In the genomic region with DNA sequence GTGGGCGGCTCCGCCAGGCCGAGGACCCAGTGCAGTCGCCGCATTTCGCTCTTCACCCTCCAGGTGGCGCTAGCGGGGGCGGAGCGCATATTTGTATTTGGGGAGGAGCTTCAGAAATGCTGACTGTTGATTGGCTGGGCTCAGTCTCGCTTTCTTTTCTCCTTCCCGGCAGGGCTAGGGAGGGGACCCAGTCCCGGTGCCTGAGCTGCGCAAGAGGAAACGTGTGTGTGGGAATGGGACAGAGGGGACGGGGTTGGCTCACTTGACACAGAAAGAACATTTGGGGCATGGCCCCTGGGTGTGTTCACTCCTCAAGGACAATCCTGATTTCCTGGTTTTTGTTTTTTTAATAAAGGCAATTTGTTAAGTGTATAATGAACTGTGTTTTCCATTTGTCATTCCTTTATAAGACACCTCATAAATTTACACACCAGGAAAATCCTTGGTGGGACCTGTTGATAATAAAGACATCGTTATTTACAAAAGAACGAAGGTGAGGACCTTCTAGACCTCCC, we compare ENCODE assay signal across 8 cellular contexts. TPM values are rescaled to one million over a fixed set of nuclear protein-coding genes. Genes with fewer than 3 reads are reported as not detected.
DNase-seq lines count a peak whose midpoint lies in the region; ATAC-seq and TF ChIP-seq lines count a peak whose summit lies in the region.

No MANE protein-coding gene starts in this region.

- TF ChIP-seq CTCF in AG09319 (IDR thresholded peaks at IDR 0.05; ENCODE audit: low read depth, low read length) (peak; percentile 97), kidney epithelial cell (IDR thresholded peaks at IDR 0.05; ENCODE audit: insufficient read depth, low read length, poor library complexity, severe bottlenecking) (peak; percentile 96)

- DNase-seq in AG09319 (ENCODE audit: extremely low read depth, low read depth): peak; percentile 81
- DNase-seq in NCI-H226: peak; percentile 72
- DNase-seq in activated CD4-positive, CD25-positive, alpha-beta regulatory T cell treated with anti-CD3 and anti-CD28 coated beads, Interleukin-2, amount 50 U/mL, for 16 hours (ENCODE audit: low read depth, low spot score): peak; percentile 93
- peak; percentile 96 for DNase-seq in cerebellar cortex (ENCODE audit: low spot score)
- DNase-seq in kidney epithelial cell (ENCODE audit: low read depth): no peak
- peak; percentile 94 for DNase-seq in stimulated activated CD4-positive, alpha-beta T cell treated with anti-CD3 and anti-CD28 coated beads, Interleukin-15, amount 100 ng/mL, for 24 hours

- peak; percentile 84 for ATAC-seq in GM19023 (IDR thresholded peaks at IDR 0.05; ENCODE audit: unreplicated experiment)
- peak; percentile 88 for ATAC-seq in HG03175 (IDR thresholded peaks at IDR 0.05; ENCODE audit: unreplicated experiment)

- H3K36me3 ChIP-seq in kidney epithelial cell (ENCODE audit: control insufficient read depth, insufficient read depth, low read length): no peaks in the 10 kb centered on the region

- no peak overlapping the region for H3K4me3 ChIP-seq in kidney epithelial cell (ENCODE audit: low read depth, low read length)

- H3K27me3 ChIP-seq in kidney epithelial cell (ENCODE audit: control insufficient read depth, insufficient read depth, low read length): no peaks in the 10 kb centered on the region

RNA-seq across cellular contexts. Expression of gene DNMT3A, which starts 20.4 kb away (rescaled TPM):
- 19.7 and 25.3 TPM in 2 replicates for total RNA-seq in kidney epithelial cell
